In genomic region chr12:124904306-124905098, GRCh38 we compare ENCODE assay signal across 1 cellular context.
TF ChIP-seq lines count a peak whose summit lies in the region.

No MANE protein-coding gene starts in this region.

TF ChIP-seq in HepG2, 621 proteins besides CTCF, POLR2A, EP300 and RAD21 (continued from another document and continues in another):
- TF ChIP-seq HOMEZ (CRISPR knock-in tag; IDR thresholded peaks at IDR 0.05; ENCODE audit: low read depth) (peak; percentile 52; the same call in 1 of the 2 replicates), ATF4 (CRISPR knock-in tag; IDR thresholded peaks at IDR 0.05) (0 out of 4 replicates have a peak, but pooled peaks of 1 of the 2 experiments have one; percentile 17), POLR2AphosphoS5 (IDR thresholded peaks at IDR 0.05; ENCODE audit: low read depth, low read length) (peak; percentile 37; the same call in 1 of the 2 replicates), SNAPC2 (CRISPR knock-in tag; IDR thresholded peaks at IDR 0.05) (no peak), ZBTB39 (CRISPR knock-in tag; IDR thresholded peaks at IDR 0.05) (no peak), ZSCAN12 (CRISPR knock-in tag; IDR thresholded peaks at IDR 0.05) (0 out of 2 replicates have a peak, but pooled peaks have one; percentile 18), TRIM24 (CRISPR knock-in tag; IDR thresholded peaks at IDR 0.05) (no peak), ATF3 (CRISPR knock-in tag; IDR thresholded peaks at IDR 0.05) (peak; percentile 88), ZNF510 (CRISPR knock-in tag; IDR thresholded peaks at IDR 0.05; ENCODE audit: low read depth) (no peak), ZNF317 (CRISPR knock-in tag; IDR thresholded peaks at IDR 0.05) (peak; percentile 35; the same call in 1 of the 2 replicates), ZFP91 (CRISPR knock-in tag; IDR thresholded peaks at IDR 0.05; ENCODE audit: borderline replicate concordance) (peak; percentile 60), ZNF850 (CRISPR knock-in tag; conservative IDR thresholded peaks at IDR 0.05) (no peak), RXRB (CRISPR knock-in tag; IDR thresholded peaks at IDR 0.05; ENCODE audit: borderline replicate concordance) (peak; percentile 65; the same call in 1 of the 2 replicates), NCOA1 (CRISPR knock-in tag; IDR thresholded peaks at IDR 0.05) (no peak), ZKSCAN5 (CRISPR knock-in tag; IDR thresholded peaks at IDR 0.05) (no peak), DMAP1 (CRISPR knock-in tag; IDR thresholded peaks at IDR 0.05) (peak; percentile 69; the same call in 1 of the 2 replicates), PLRG1 (conservative IDR thresholded peaks at IDR 0.05) (no peak), ZNF800 (CRISPR knock-in tag; IDR thresholded peaks at IDR 0.05) (peak; percentile 76; the same call in 1 of the 2 replicates), SMC3 (IDR thresholded peaks at IDR 0.05; ENCODE audit: low read length) (no peak), THAP8 (CRISPR knock-in tag; IDR thresholded peaks at IDR 0.05; ENCODE audit: borderline replicate concordance) (no peak), PRMT3 (CRISPR knock-in tag; IDR thresholded peaks at IDR 0.05; ENCODE audit: borderline replicate concordance, low read depth) (0 out of 2 replicates have a peak, but pooled peaks have one; percentile 30), ZNF12 (CRISPR knock-in tag; IDR thresholded peaks at IDR 0.05) (no peak), SRSF9 (IDR thresholded peaks at IDR 0.05; ENCODE audit: borderline replicate concordance, insufficient read depth, low read depth, low read length, poor library complexity, severe bottlenecking) (no peak), NFKB2 (CRISPR knock-in tag; IDR thresholded peaks at IDR 0.05; ENCODE audit: borderline replicate concordance) (peak; percentile 90; the same call in 1 of the 2 replicates), ZNF20 (CRISPR knock-in tag; IDR thresholded peaks at IDR 0.05) (no peak), SYNCRIP (IDR thresholded peaks at IDR 0.05; ENCODE audit: insufficient read depth, low read depth, low read length) (no peak), ZGPAT (CRISPR knock-in tag; IDR thresholded peaks at IDR 0.05) (peak; percentile 66), ZNF18 (CRISPR knock-in tag; IDR thresholded peaks at IDR 0.05; ENCODE audit: insufficient replicate concordance) (peak; percentile 34), FOXA3 (CRISPR knock-in tag; IDR thresholded peaks at IDR 0.05) (peak; percentile 70), ZNF615 (CRISPR knock-in tag; IDR thresholded peaks at IDR 0.05; ENCODE audit: borderline replicate concordance) (no peak), STAT5B (CRISPR knock-in tag; IDR thresholded peaks at IDR 0.05) (0 out of 2 replicates have a peak, but pooled peaks have one; percentile 79), GPN1 (CRISPR knock-in tag; IDR thresholded peaks at IDR 0.05; ENCODE audit: borderline replicate concordance) (no peak), TAF1 (CRISPR knock-in tag; IDR thresholded peaks at IDR 0.05) (no peak), EHMT2 (IDR thresholded peaks at IDR 0.05; ENCODE audit: borderline replicate concordance, low read depth, low read length) (no peak), TP53 (CRISPR knock-in tag; conservative IDR thresholded peaks at IDR 0.05) (no peak), ZNF784 (CRISPR knock-in tag; IDR thresholded peaks at IDR 0.05; ENCODE audit: borderline replicate concordance) (no peak), TFAP4 (IDR thresholded peaks at IDR 0.05; ENCODE audit: borderline replicate concordance, low read depth) (peak; percentile 45; the same call in 1 of the 2 replicates), ZNF530 (CRISPR knock-in tag; IDR thresholded peaks at IDR 0.05; ENCODE audit: low read depth) (no peak), ZBTB21 (CRISPR knock-in tag; IDR thresholded peaks at IDR 0.05) (0 out of 2 replicates have a peak, but pooled peaks have one; percentile 18), YEATS4 (CRISPR knock-in tag; IDR thresholded peaks at IDR 0.05; ENCODE audit: borderline replicate concordance) (peak; percentile 66; the same call in 1 of the 2 replicates), KDM6A (CRISPR knock-in tag; IDR thresholded peaks at IDR 0.05; ENCODE audit: low read depth) (no peak), KDM2A (CRISPR knock-in tag; IDR thresholded peaks at IDR 0.05; ENCODE audit: borderline replicate concordance, low read depth) (peak; percentile 83), ARID2 (CRISPR knock-in tag; IDR thresholded peaks at IDR 0.05; ENCODE audit: borderline replicate concordance) (no peak; the same call in 1 of the 2 replicates), ZNF460 (CRISPR knock-in tag; IDR thresholded peaks at IDR 0.05; ENCODE audit: borderline replicate concordance) (no peak), ZNF281 (CRISPR knock-in tag; IDR thresholded peaks at IDR 0.05; ENCODE audit: borderline replicate concordance) (no peak)
